Comparison of ENCODE assay signal across 23 cellular contexts in genomic region chr14:63747836-63748235, GRCh38. TPM values are rescaled to one million over a fixed set of nuclear protein-coding genes. Genes with fewer than 3 reads are reported as not detected.
DNase-seq lines count a peak whose midpoint lies in the region; ATAC-seq and TF ChIP-seq lines count a peak whose summit lies in the region.
"Had no signal": no experiment of that assay in that cellular context is flagged by ENCODE, and none has a peak within 500 bp of the region (broad histone marks: within the 10 kb centered on the region; RNA-seq: fewer than 3 reads in every experiment).

No MANE protein-coding gene starts in this region.

- intact Hi-C loops in activated B cell treated with CpG ODN at 0.5 μM for 24 hours (cut with micrococcal nuclease), result loop anchor here (1.0 to 5.0 kb wide), 6 partner anchors 13 to 754 kb away; partner anchors contain the start of genes PPP2R5E, WDR89, ZBTB1 and ZBTB25

- H3K27me3 Mint-ChIP-seq in activated B cell treated with CpG ODN at 0.5 μM for 24 hours (no peaks in the 10 kb centered on the region), glutamatergic neuron (ENCODE audit: unreplicated experiment) (no peaks in the 10 kb centered on the region)
- H3K27me3 Mint-ChIP-seq: activated naive CD8-positive, alpha-beta T cell treated with anti-CD3 and anti-CD28 coated beads, Interleukin-2, amount 50 U/mL, for 24 hours; CD4-positive, alpha-beta T cell; stimulated activated naive CD8-positive, alpha-beta T cell treated with anti-CD3 and anti-CD28 coated beads, Interleukin-15, amount 100 ng/mL, for 72 hours; T-helper 17 cell had no signal

- H3K4me1 ChIP-seq in Loucy (ENCODE audit: insufficient read depth, low read length, poor library complexity, severe bottlenecking), result peaks cover 7% of the 10 kb centered on the region
- H3K4me1 ChIP-seq: neural progenitor cell had no signal

- H3F3A ChIP-seq in Loucy (ENCODE audit: low read depth), result no peaks in the 10 kb centered on the region

- POLR2A ChIA-PET in activated B cell treated with CpG ODN at 0.5 μM for 24 hours (lab: Charles Lee), result interaction anchor here (0.6 to 1.2 kb wide), 4 partner anchors 22 to 139 kb away, joined by 3 to 12 read pairs (median 3); partner anchors contain the start of gene WDR89

- H3K27ac Mint-ChIP-seq in activated B cell treated with CpG ODN at 0.5 μM for 24 hours (peak overlapping the region; percentile 96), glutamatergic neuron (ENCODE audit: unreplicated experiment) (no peak overlapping the region)
- H3K27ac Mint-ChIP-seq: activated CD8-positive, alpha-beta T cell treated with anti-CD3 and anti-CD28 coated beads, Interleukin-2, amount 10 ng/mL, durations not matched to agents 7 days and 5 days; activated naive CD8-positive, alpha-beta T cell treated with anti-CD3 and anti-CD28 coated beads, Interleukin-2, amount 50 U/mL, for 24 hours; CD4-positive, alpha-beta T cell; neural progenitor cell; T-helper 17 cell; WTC11 had no signal

- no peaks in the 10 kb centered on the region for H3K79me2 ChIP-seq in Loucy (ENCODE audit: insufficient read depth, low read length)

- no peaks in the 10 kb centered on the region for H3K9me3 ChIP-seq in Loucy (ENCODE audit: insufficient read depth, low read depth, low read length)

- no peaks in the 10 kb centered on the region for H3K9me2 ChIP-seq in Loucy (replicated peaks; ENCODE audit: low read depth, low read length)

- H2AFZ ChIP-seq in Loucy (ENCODE audit: low read length), result 0 out of 2 replicates have a peak overlapping the region, but pooled peaks have one; percentile 16
- H2AFZ ChIP-seq: neural progenitor cell had no signal

- no peak overlapping the region for H3K9ac ChIP-seq in Loucy (ENCODE audit: low read depth, low read length, poor library complexity, severe bottlenecking)
- H3K9ac ChIP-seq: neural progenitor cell had no signal

- no peaks in the 10 kb centered on the region for H3K36me3 ChIP-seq in Loucy (ENCODE audit: insufficient read depth, low read length)
- H3K36me3 ChIP-seq: neural progenitor cell had no signal

- H3K4me1 Mint-ChIP-seq in activated B cell treated with CpG ODN at 0.5 μM for 24 hours (peaks cover 51% of the 10 kb centered on the region), glutamatergic neuron (ENCODE audit: low read depth, unreplicated experiment) (no peaks in the 10 kb centered on the region)

- no peak overlapping the region for H3K4me2 ChIP-seq in Loucy (ENCODE audit: low read depth, low read length, poor library complexity, severe bottlenecking)
- H3K4me2 ChIP-seq: neural progenitor cell had no signal

- H3K4me3 Mint-ChIP-seq in activated B cell treated with CpG ODN at 0.5 μM for 24 hours (peak overlapping the region; percentile 44), glutamatergic neuron (ENCODE audit: unreplicated experiment) (no peak overlapping the region)
- H3K4me3 Mint-ChIP-seq: activated CD8-positive, alpha-beta T cell treated with anti-CD3 and anti-CD28 coated beads, Interleukin-2, amount 10 ng/mL, durations not matched to agents 7 days and 5 days; activated naive CD8-positive, alpha-beta T cell treated with anti-CD3 and anti-CD28 coated beads, Interleukin-2, amount 50 U/mL, for 24 hours; CD4-positive, alpha-beta T cell; neural progenitor cell; stimulated activated naive CD8-positive, alpha-beta T cell treated with anti-CD3 and anti-CD28 coated beads, Interleukin-15, amount 100 ng/mL, for 72 hours; T-helper 17 cell; WTC11 had no signal

- TF ChIP-seq CTCF in GM12864 (IDR thresholded peaks at IDR 0.05; ENCODE audit: low read depth, low read length, missing control alignments) (no peak), Loucy (conservative IDR thresholded peaks at IDR 0.05; ENCODE audit: low read length) (no peak), activated B cell treated with CpG ODN at 0.5 μM for 24 hours (IDR thresholded peaks at IDR 0.05) (no peak), glutamatergic neuron (IDR thresholded peaks at IDR 0.05; ENCODE audit: partially characterized antibody, unreplicated experiment) (no peak)

- peak; percentile 72 for DNase-seq in GM12864 (ENCODE audit: low read depth)
- no peak for DNase-seq in activated B cell treated with CpG ODN at 0.5 μM for 24 hours
- DNase-seq in HuH-7.5 (ENCODE audit: low spot score), result no peak
- no peak for DNase-seq in glutamatergic neuron
- DNase-seq in activated CD4-positive, alpha-beta T cell treated with anti-CD3 and anti-CD28 coated beads for 48 hours, result no peak
- DNase-seq: activated CD8-positive, alpha-beta T cell treated with anti-CD3 and anti-CD28 coated beads, Interleukin-2, amount 10 ng/mL, durations not matched to agents 7 days and 5 days; activated naive CD8-positive, alpha-beta T cell treated with anti-CD3 and anti-CD28 coated beads, Interleukin-2, amount 50 U/mL, for 24 hours; CD4-positive, alpha-beta T cell; DND-41; foreskin fibroblast; KG1; left colon; NCI-H1092 treated with DMSO at 0.1 percent for 48 hours; NCI-H748 treated with DMSO at 0.1 percent for 48 hours; retina; stimulated activated naive CD8-positive, alpha-beta T cell treated with anti-CD3 and anti-CD28 coated beads, Interleukin-15, amount 100 ng/mL, for 72 hours; T-helper 17 cell had no signal

- H3K9me3 Mint-ChIP-seq in activated B cell treated with CpG ODN at 0.5 μM for 24 hours (no peaks in the 10 kb centered on the region), glutamatergic neuron (ENCODE audit: unreplicated experiment) (no peaks in the 10 kb centered on the region)
- H3K9me3 Mint-ChIP-seq: activated naive CD8-positive, alpha-beta T cell treated with anti-CD3 and anti-CD28 coated beads, Interleukin-2, amount 50 U/mL, for 24 hours; CD4-positive, alpha-beta T cell; neural progenitor cell; stimulated activated naive CD8-positive, alpha-beta T cell treated with anti-CD3 and anti-CD28 coated beads, Interleukin-15, amount 100 ng/mL, for 72 hours had no signal

- H4K20me1 ChIP-seq in Loucy (ENCODE audit: insufficient read depth, low read length, poor library complexity, severe bottlenecking), result no peaks in the 10 kb centered on the region

- CTCF ChIA-PET in activated B cell treated with CpG ODN at 0.5 μM for 24 hours (lab: Charles Lee), result interaction anchor here (2.9 kb wide), 1 partner anchor 22 kb away, joined by 9 read pairs; no protein-coding TSS in a partner anchor

- ATAC-seq in GM19351 (IDR thresholded peaks at IDR 0.05; ENCODE audit: unreplicated experiment) (peak; percentile 33), activated B cell treated with CpG ODN at 0.5 μM for 24 hours (ENCODE audit: low read depth) (peak; percentile 30), GM19463 (IDR thresholded peaks at IDR 0.05; ENCODE audit: unreplicated experiment) (no peak)
- ATAC-seq: activated CD8-positive, alpha-beta T cell treated with anti-CD3 and anti-CD28 coated beads, Interleukin-2, amount 10 ng/mL, durations not matched to agents 7 days and 5 days; activated naive CD8-positive, alpha-beta T cell treated with anti-CD3 and anti-CD28 coated beads, Interleukin-2, amount 50 U/mL, for 24 hours; left colon; Right ventricle myocardium inferior; stimulated activated naive CD8-positive, alpha-beta T cell treated with anti-CD3 and anti-CD28 coated beads, Interleukin-15, amount 100 ng/mL, for 72 hours; T-helper 17 cell; WTC11 had no signal

- no peak overlapping the region for H3K4me3 ChIP-seq in GM12864 (ENCODE audit: low read depth, low read length)
- H3K4me3 ChIP-seq in Loucy (ENCODE audit: low read length, poor library complexity, severe bottlenecking), result no peak overlapping the region
- H3K4me3 ChIP-seq: neural progenitor cell had no signal

- H3K27me3 ChIP-seq in Loucy (ENCODE audit: insufficient read depth, low read length, poor library complexity, severe bottlenecking), result no peaks in the 10 kb centered on the region
- H3K27me3 ChIP-seq: neural progenitor cell had no signal

- H3K36me3 Mint-ChIP-seq in activated B cell treated with CpG ODN at 0.5 μM for 24 hours (ENCODE audit: low read depth) (no peaks in the 10 kb centered on the region), glutamatergic neuron (ENCODE audit: unreplicated experiment) (no peaks in the 10 kb centered on the region)
- H3K36me3 Mint-ChIP-seq: neural progenitor cell, WTC11 had no signal

RNA-seq across cellular contexts. Expression of gene SGPP1, which starts 20.0 kb away (rescaled TPM):
- total RNA-seq in activated B cell treated with CpG ODN at 0.5 μM for 24 hours (20.9 and 21.2 TPM in 2 replicates), glutamatergic neuron (ENCODE audit: unreplicated experiment) (4.3 TPM)
